In the genomic region with DNA sequence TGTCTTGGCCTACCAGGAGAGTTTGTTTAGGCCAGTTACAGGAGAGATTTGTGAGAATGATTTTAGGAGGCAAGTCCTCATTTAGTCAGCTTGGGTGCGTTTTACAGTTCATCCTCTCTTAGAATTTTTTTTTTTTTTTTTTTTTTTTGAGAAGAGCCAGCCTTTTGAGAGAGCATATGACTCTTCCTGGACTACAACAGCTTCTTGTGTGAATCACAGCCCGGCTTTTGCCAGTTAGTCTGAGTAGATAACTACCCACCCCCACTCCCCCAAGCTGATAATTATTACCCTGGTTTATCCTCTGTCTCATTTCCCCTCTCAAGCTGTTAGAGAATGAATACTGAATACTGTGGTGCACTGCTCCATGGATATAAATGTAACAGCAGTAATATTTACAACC, we compare ENCODE assay signal across 8 cellular contexts. TPM values are rescaled to one million over a fixed set of nuclear protein-coding genes. Genes with fewer than 3 reads are reported as not detected.
DNase-seq lines count a peak whose midpoint lies in the region; ATAC-seq and TF ChIP-seq lines count a peak whose summit lies in the region.

No MANE protein-coding gene starts in this region.

- peaks cover 3% of the 10 kb centered on the region for H3K27me3 Mint-ChIP-seq in activated CD4-positive, alpha-beta memory T cell treated with anti-CD3 and anti-CD28 coated beads for 36 hours

- H3K36me3 ChIP-seq in rectal smooth muscle tissue (ENCODE audit: control insufficient read depth, insufficient read depth, low read length): peaks cover 6% of the 10 kb centered on the region

- H3K9ac ChIP-seq in rectal smooth muscle tissue (ENCODE audit: low read length): peak overlapping the region; percentile 10

- H3K4me3 ChIP-seq in fibroblast of villous mesenchyme (ENCODE audit: low read depth, low read length): peak overlapping the region; percentile 61
- peak overlapping the region; percentile 34 for H3K4me3 ChIP-seq in rectal smooth muscle tissue (ENCODE audit: low read length)

- H3K27ac ChIP-seq in rectal smooth muscle tissue (ENCODE audit: low read depth, low read length): peak overlapping the region; percentile 97

- H3K4me1 Mint-ChIP-seq in activated CD4-positive, alpha-beta memory T cell treated with anti-CD3 and anti-CD28 coated beads for 36 hours (ENCODE audit: low read depth): peaks cover 82% of the 10 kb centered on the region

- POLR2A ChIA-PET in HEK293T (lab: Yijun Ruan, JAX): interaction anchor here (1.0 to 10.1 kb wide), 11 partner anchors 8 to 112 kb away, joined by 3 to 252 read pairs (median 6); no protein-coding TSS in a partner anchor
- POLR2A ChIA-PET in activated CD4-positive, alpha-beta memory T cell treated with anti-CD3 and anti-CD28 coated beads for 36 hours (lab: Charles Lee): interaction anchor here (0.8 to 11.6 kb wide), 11 partner anchors 7 to 104 kb away, joined by 3 to 733 read pairs (median 10); no protein-coding TSS in a partner anchor

- H3K36me3 Mint-ChIP-seq in activated CD4-positive, alpha-beta memory T cell treated with anti-CD3 and anti-CD28 coated beads for 36 hours: peaks cover 67% of the 10 kb centered on the region

- TF ChIP-seq CTCF in fibroblast of villous mesenchyme (IDR thresholded peaks at IDR 0.05; ENCODE audit: insufficient read depth, low read depth, low read length): no peak

- CTCF ChIA-PET in HEK293T (lab: Yijun Ruan, JAX): interaction anchor here (0.6 to 2.3 kb wide), 6 partner anchors 9 to 110 kb away, joined by 3 to 10 read pairs (median 6); no protein-coding TSS in a partner anchor
- CTCF ChIA-PET in activated CD4-positive, alpha-beta memory T cell treated with anti-CD3 and anti-CD28 coated beads for 36 hours (lab: Charles Lee): interaction anchor here (0.6 to 5.5 kb wide), 15 partner anchors 8 to 110 kb away, joined by 3 to 51 read pairs (median 4); a partner anchor contains a TSS

- no peaks in the 10 kb centered on the region for H3K27me3 ChIP-seq in rectal smooth muscle tissue (ENCODE audit: control insufficient read depth, insufficient read depth, low read length)

- intact Hi-C loops in activated CD4-positive, alpha-beta memory T cell treated with anti-CD3 and anti-CD28 coated beads for 36 hours (cut with micrococcal nuclease): no loop called here

- peak; percentile 81 for DNase-seq in AG08395 (ENCODE audit: low spot score)
- no peak for DNase-seq in HEK293T (ENCODE audit: extremely low spot score)
- peak; percentile 63 for DNase-seq in activated CD4-positive, alpha-beta memory T cell treated with anti-CD3 and anti-CD28 coated beads for 36 hours
- peak; percentile 78 for DNase-seq in fibroblast of villous mesenchyme (ENCODE audit: low read depth)
- no peak for DNase-seq in GF-D8 (lab: John Stamatoyannopoulos, UW)
- DNase-seq in ureter (ENCODE audit: low spot score): no peak

- peaks cover 60% of the 10 kb centered on the region for H3K4me1 ChIP-seq in rectal smooth muscle tissue (ENCODE audit: control insufficient read depth, insufficient read depth, low read length)

- no peak for ATAC-seq in HG02870 (IDR thresholded peaks at IDR 0.05; ENCODE audit: unreplicated experiment)

- H3K4me3 Mint-ChIP-seq in activated CD4-positive, alpha-beta memory T cell treated with anti-CD3 and anti-CD28 coated beads for 36 hours: peak overlapping the region; percentile 97

- no peaks in the 10 kb centered on the region for H3K9me3 Mint-ChIP-seq in activated CD4-positive, alpha-beta memory T cell treated with anti-CD3 and anti-CD28 coated beads for 36 hours

- peak overlapping the region; percentile 100 for H3K27ac Mint-ChIP-seq in activated CD4-positive, alpha-beta memory T cell treated with anti-CD3 and anti-CD28 coated beads for 36 hours

TF ChIP-seq in HEK293T, 16 proteins besides CTCF, POLR2A, EP300 and RAD21:
- TF ChIP-seq TARDBP (IDR thresholded peaks at IDR 0.05) (no peak), ZNF384 (IDR thresholded peaks at IDR 0.05) (peak; percentile 77)

RNA-seq across cellular contexts. Expression of a gene that starts 7.8 kb away (rescaled TPM):
- 100 to 1,000 TPM; 113 to 121 TPM for total RNA-seq in activated CD4-positive, alpha-beta memory T cell treated with anti-CD3 and anti-CD28 coated beads for 36 hours
- total RNA-seq in fibroblast of villous mesenchyme (85.7 and 102 TPM in 2 replicates), ureter (193 TPM)

Comparison
In these comparisons a context has a peak if more than half of its experiments do, and no peak if none do; other contexts are left out.
1. DNase-seq: peak in AG08395 (single experiment), activated CD4-positive, alpha-beta memory T cell treated with anti-CD3 and anti-CD28 coated beads for 36 hours (single experiment) and fibroblast of villous mesenchyme (single experiment); none in HEK293T (single experiment), GF-D8 (single experiment) and ureter (single experiment).